ENCODE assay signal across 28 cellular contexts in the genomic region with DNA sequence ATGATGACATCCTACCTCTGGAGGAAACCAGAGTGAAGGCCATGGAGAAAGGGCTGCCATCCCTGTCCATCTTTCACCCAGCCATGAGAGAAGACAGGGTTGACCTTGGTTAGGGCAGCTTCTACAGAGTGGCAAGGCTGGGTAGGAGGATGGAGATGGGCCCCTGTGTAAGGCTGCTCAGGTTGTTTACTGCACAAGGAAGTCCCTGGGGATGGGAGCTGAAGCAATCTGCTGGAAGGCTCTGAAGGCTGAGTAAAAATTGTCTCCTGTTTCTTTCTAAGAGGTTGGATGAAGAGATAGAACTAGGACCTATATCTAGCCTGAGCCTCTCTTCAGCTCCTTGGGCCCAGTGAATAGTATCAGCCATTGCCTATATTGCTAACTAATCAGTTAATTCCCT. TPM values are rescaled to one million over a fixed set of nuclear protein-coding genes. Genes with fewer than 3 reads are reported as not detected.
"Had no signal": no experiment of that assay in that cellular context is flagged by ENCODE, and none has a peak within 500 bp of the region (broad histone marks: within the 10 kb centered on the region; RNA-seq: fewer than 3 reads in every experiment).

No MANE protein-coding gene starts in this region.

- H3K4me1 Mint-ChIP-seq: activated CD8-positive, alpha-beta memory T cell treated with anti-CD3 and anti-CD28 coated beads, Interleukin-2, amount 10 ng/mL, durations not matched to agents 7 days and 5 days; activated naive CD4-positive, alpha-beta T cell treated with anti-CD3 and anti-CD28 coated beads, Interleukin-2, amount 10 ng/mL, durations not matched to agents 7 days and 5 days; stimulated activated naive CD8-positive, alpha-beta T cell treated with anti-CD3 and anti-CD28 coated beads, Interleukin-15, amount 100 ng/mL, for 72 hours had no signal

- H3K27me3 ChIP-seq: body of pancreas, heart left ventricle, neutrophil, pancreas, right atrium auricular region, suprapubic skin, transverse colon had no signal

- DNase-seq: activated CD4-positive, alpha-beta memory T cell treated with anti-CD3 and anti-CD28 coated beads for 36 hours; activated CD4-positive, alpha-beta T cell treated with anti-CD3 and anti-CD28 coated beads for 4 hours; activated CD4-positive, CD25-positive, alpha-beta regulatory T cell; activated CD8-positive, alpha-beta memory T cell treated with anti-CD3 and anti-CD28 coated beads, Interleukin-2, amount 10 ng/mL, durations not matched to agents 7 days and 5 days; activated effector memory CD4-positive, alpha-beta T cell treated with anti-CD3 and anti-CD28 coated beads, Interleukin-2, amount 50 U/mL, for 16 hours; activated naive CD4-positive, alpha-beta T cell treated with anti-CD3 and anti-CD28 coated beads, Interleukin-2, amount 10 ng/mL, durations not matched to agents 7 days and 5 days; activated T-cell treated with anti-CD3 and anti-CD28 coated beads for 4 hours; body of pancreas; effector CD8-positive, alpha-beta T cell; erythroblast; heart left ventricle; midbrain; pancreas; psoas muscle; stimulated activated CD4-positive, alpha-beta T cell treated with anti-CD3 and anti-CD28 coated beads, Interleukin-12 subunit alpha, Interleukin-12 subunit beta, amount 100 ng/mL, for 4 hours; stimulated activated CD4-positive, alpha-beta T cell treated with anti-CD3 and anti-CD28 coated beads, Interleukin-4, amount 100 ng/mL, for 4 hours; stimulated activated naive CD8-positive, alpha-beta T cell treated with anti-CD3 and anti-CD28 coated beads, Interleukin-15, amount 100 ng/mL, for 72 hours; T1000 had no signal

- FAIRE-seq: islet of Langerhans, pancreas, urothelium cell line had no signal

- H3K4me3 ChIP-seq: body of pancreas, heart left ventricle, pancreas, psoas muscle, right atrium auricular region, suprapubic skin, transverse colon had no signal

- H3K9me3 Mint-ChIP-seq: activated CD4-positive, alpha-beta memory T cell treated with anti-CD3 and anti-CD28 coated beads for 36 hours; activated naive CD4-positive, alpha-beta T cell treated with anti-CD3 and anti-CD28 coated beads, Interleukin-2, amount 10 ng/mL, durations not matched to agents 7 days and 5 days; dendritic cell treated with granulocyte-macrophage colony-stimulating factor and Interleukin-4, amounts not matched to agents 40 ng/mL and 50 ng/mL, for 4 days; natural killer cell treated with Interleukin-12 subunit alpha and Interleukin-12 subunit beta and Interleukin-15 and Interleukin-18, amount 100 ng/mL, for 72 hours; stimulated activated naive CD8-positive, alpha-beta T cell treated with anti-CD3 and anti-CD28 coated beads, Interleukin-15, amount 100 ng/mL, for 72 hours had no signal

- H3K27ac ChIP-seq: body of pancreas, heart left ventricle, neutrophil, pancreas, psoas muscle, right atrium auricular region, suprapubic skin, transverse colon had no signal

- H3K4me3 Mint-ChIP-seq: activated CD4-positive, alpha-beta memory T cell treated with anti-CD3 and anti-CD28 coated beads for 36 hours; activated CD8-positive, alpha-beta memory T cell treated with anti-CD3 and anti-CD28 coated beads, Interleukin-2, amount 10 ng/mL, durations not matched to agents 7 days and 5 days; activated naive CD4-positive, alpha-beta T cell treated with anti-CD3 and anti-CD28 coated beads, Interleukin-2, amount 10 ng/mL, durations not matched to agents 7 days and 5 days; dendritic cell treated with granulocyte-macrophage colony-stimulating factor and Interleukin-4, amounts not matched to agents 40 ng/mL and 50 ng/mL, for 4 days; natural killer cell treated with Interleukin-12 subunit alpha and Interleukin-12 subunit beta and Interleukin-15 and Interleukin-18, amount 100 ng/mL, for 72 hours; stimulated activated naive CD8-positive, alpha-beta T cell treated with anti-CD3 and anti-CD28 coated beads, Interleukin-15, amount 100 ng/mL, for 72 hours had no signal

- ATAC-seq: activated CD8-positive, alpha-beta memory T cell treated with anti-CD3 and anti-CD28 coated beads, Interleukin-2, amount 10 ng/mL, durations not matched to agents 7 days and 5 days; body of pancreas; heart left ventricle; natural killer cell treated with Interleukin-12 subunit alpha and Interleukin-12 subunit beta and Interleukin-15 and Interleukin-18, amount 100 ng/mL, for 72 hours; psoas muscle; stimulated activated naive CD8-positive, alpha-beta T cell treated with anti-CD3 and anti-CD28 coated beads, Interleukin-15, amount 100 ng/mL, for 72 hours had no signal

- H3K27me3 Mint-ChIP-seq: activated CD4-positive, alpha-beta memory T cell treated with anti-CD3 and anti-CD28 coated beads for 36 hours; activated CD8-positive, alpha-beta memory T cell treated with anti-CD3 and anti-CD28 coated beads, Interleukin-2, amount 10 ng/mL, durations not matched to agents 7 days and 5 days; activated naive CD4-positive, alpha-beta T cell treated with anti-CD3 and anti-CD28 coated beads, Interleukin-2, amount 10 ng/mL, durations not matched to agents 7 days and 5 days; dendritic cell treated with granulocyte-macrophage colony-stimulating factor and Interleukin-4, amounts not matched to agents 40 ng/mL and 50 ng/mL, for 4 days; natural killer cell treated with Interleukin-12 subunit alpha and Interleukin-12 subunit beta and Interleukin-15 and Interleukin-18, amount 100 ng/mL, for 72 hours; stimulated activated naive CD8-positive, alpha-beta T cell treated with anti-CD3 and anti-CD28 coated beads, Interleukin-15, amount 100 ng/mL, for 72 hours had no signal

- H3K9me3 ChIP-seq: body of pancreas, neutrophil, pancreas, psoas muscle, right atrium auricular region, suprapubic skin, transverse colon had no signal

- H3K4me1 ChIP-seq: body of pancreas, heart left ventricle, pancreas, psoas muscle, right atrium auricular region, suprapubic skin had no signal

- H3K27ac Mint-ChIP-seq: activated CD4-positive, alpha-beta memory T cell treated with anti-CD3 and anti-CD28 coated beads for 36 hours; activated CD8-positive, alpha-beta memory T cell treated with anti-CD3 and anti-CD28 coated beads, Interleukin-2, amount 10 ng/mL, durations not matched to agents 7 days and 5 days; activated naive CD4-positive, alpha-beta T cell treated with anti-CD3 and anti-CD28 coated beads, Interleukin-2, amount 10 ng/mL, durations not matched to agents 7 days and 5 days; dendritic cell treated with granulocyte-macrophage colony-stimulating factor and Interleukin-4, amounts not matched to agents 40 ng/mL and 50 ng/mL, for 4 days; natural killer cell treated with Interleukin-12 subunit alpha and Interleukin-12 subunit beta and Interleukin-15 and Interleukin-18, amount 100 ng/mL, for 72 hours had no signal

- H3K36me3 ChIP-seq: pancreas had no signal

RNA-seq across cellular contexts. Expression of gene SH2D6, which starts 49.6 kb away (rescaled TPM):
- total RNA-seq: cardiac septum, heart left ventricle, right atrium auricular region, skeletal muscle tissue, suprapubic skin had no signal
- polyA plus RNA-seq: heart left ventricle had no signal
